ENCODE assay signal across 11 cellular contexts in genomic region chr5:172903790-172904189, GRCh38. TPM values are rescaled to one million over a fixed set of nuclear protein-coding genes. Genes with fewer than 3 reads are reported as not detected.
DNase-seq lines count a peak whose midpoint lies in the region; ATAC-seq and TF ChIP-seq lines count a peak whose summit lies in the region.
"Had no signal": no experiment of that assay in that cellular context is flagged by ENCODE, and none has a peak within 500 bp of the region (broad histone marks: within the 10 kb centered on the region; RNA-seq: fewer than 3 reads in every experiment).

No MANE protein-coding gene starts in this region.

- H3K27me3 ChIP-seq in liver (ENCODE audit: control insufficient read depth in 4 of 4, insufficient read depth in 4 of 4, low read length in 3 of 4) (no peaks in the 10 kb centered on the region), transverse colon (no peaks in the 10 kb centered on the region)
- H3K27me3 ChIP-seq: neutrophil had no signal

- H3K36me3 Mint-ChIP-seq in brain (peaks cover 24% of the 10 kb centered on the region), natural killer cell (no peaks in the 10 kb centered on the region)

- H3K27me3 Mint-ChIP-seq in brain: peaks cover 3% of the 10 kb centered on the region
- no peaks in the 10 kb centered on the region for H3K27me3 Mint-ChIP-seq in natural killer cell (ENCODE audit: low read depth in 2 of 2)
- H3K27me3 Mint-ChIP-seq: activated CD4-positive, alpha-beta T cell treated with anti-CD3 and anti-CD28 coated beads, Interleukin-2, amount 10 ng/mL, durations not matched to agents 7 days and 5 days had no signal

- in situ Hi-C loops in transverse colon (cut with MboI; ENCODE audit: low pct_ligation_motif_present in 1 of 4, low pct_unique_long_range_greater_than_20kb in 1 of 4, low sequenced_read_pairs in 3 of 4): loop anchor here in 1 of 4 donors (10.0 kb wide), 1 partner anchor 49 kb away; no protein-coding TSS in a partner anchor

- H3K36me3 ChIP-seq in liver (ENCODE audit: control insufficient read depth in 4 of 4, insufficient read depth in 3 of 4, low read depth in 1 of 4, low read length in 3 of 4): peaks cover 0 to under 1% (median 0%) of the 10 kb centered on the region in 4 donors
- no peaks in the 10 kb centered on the region for H3K36me3 ChIP-seq in transverse colon

- TF ChIP-seq POLR2A in transverse colon (IDR thresholded peaks at IDR 0.05): no peak

- no peak overlapping the region for H3K4me3 Mint-ChIP-seq in brain
- no peak overlapping the region for H3K4me3 Mint-ChIP-seq in natural killer cell
- H3K4me3 Mint-ChIP-seq: activated CD4-positive, alpha-beta T cell treated with anti-CD3 and anti-CD28 coated beads, Interleukin-2, amount 10 ng/mL, durations not matched to agents 7 days and 5 days had no signal

- H3K27ac Mint-ChIP-seq in brain (peak overlapping the region; percentile 16 to 88 (median 68)), natural killer cell (peak overlapping the region in 1 of 2 donors; percentile 3)
- H3K27ac Mint-ChIP-seq: activated CD4-positive, alpha-beta T cell treated with anti-CD3 and anti-CD28 coated beads, Interleukin-2, amount 10 ng/mL, durations not matched to agents 7 days and 5 days had no signal

- peaks cover 41% of the 10 kb centered on the region for H3K4me1 Mint-ChIP-seq in brain
- H3K4me1 Mint-ChIP-seq in natural killer cell: peaks cover 6 to 11% of the 10 kb centered on the region in 2 donors
- H3K4me1 Mint-ChIP-seq: activated CD4-positive, alpha-beta T cell treated with anti-CD3 and anti-CD28 coated beads, Interleukin-2, amount 10 ng/mL, durations not matched to agents 7 days and 5 days had no signal

- H3K9me3 Mint-ChIP-seq in brain (peaks cover 0 to 3% (median 0%) of the 10 kb centered on the region in 5 experiments), natural killer cell (no peaks in the 10 kb centered on the region)
- H3K9me3 Mint-ChIP-seq: activated CD4-positive, alpha-beta T cell treated with anti-CD3 and anti-CD28 coated beads, Interleukin-2, amount 10 ng/mL, durations not matched to agents 7 days and 5 days had no signal

- TF ChIP-seq EP300 in transverse colon (IDR thresholded peaks at IDR 0.05; ENCODE audit: low read depth): no peak

- H3K4me3 ChIP-seq in liver (ENCODE audit: low read depth in 1 of 3, low read length in 3 of 3) (no peak overlapping the region), transverse colon (no peak overlapping the region)

- TF ChIP-seq CTCF in brain (conservative IDR thresholded peaks at IDR 0.05) (no peak), liver (IDR thresholded peaks at IDR 0.05; ENCODE audit: low read depth, low read length, missing input control) (no peak), transverse colon (IDR thresholded peaks at IDR 0.05) (no peak), natural killer cell (IDR thresholded peaks at IDR 0.05) (no peak)

- peak overlapping the region; percentile 32 to 48 for H3K9ac ChIP-seq in liver (ENCODE audit: low read depth in 1 of 2, low read length in 2 of 2)

- DNase-seq in DMS153 (lab: John Stamatoyannopoulos, UW) (peak; percentile 15), DMS153 treated with DMSO at 0.1 percent for 48 hours (lab: John Stamatoyannopoulos, UW; ENCODE audit: unreplicated experiment) (no peak), transverse colon (peak; percentile 75), NCI-H82 (lab: John Stamatoyannopoulos, UW) (no peak), natural killer cell (no peak)
- no peak for DNase-seq in stimulated activated CD4-positive, alpha-beta T cell treated with anti-CD3 and anti-CD28 coated beads, Interleukin-2, amount 100 ng/mL, for 24 hours
- DNase-seq: activated CD4-positive, alpha-beta T cell treated with anti-CD3 and anti-CD28 coated beads, Interleukin-2, amount 10 ng/mL, durations not matched to agents 7 days and 5 days; AML-193 had no signal

- peak in 1 of 2 donors; percentile 41 for TF ChIP-seq RAD21 in liver (IDR thresholded peaks at IDR 0.05)

- H3K9me3 ChIP-seq in liver (ENCODE audit: control insufficient read depth in 4 of 4, low read length in 3 of 4) (no peaks in the 10 kb centered on the region), transverse colon (no peaks in the 10 kb centered on the region)
- H3K9me3 ChIP-seq: neutrophil had no signal

- ATAC-seq in natural killer cell: no peak

- H3K4me1 ChIP-seq in liver (ENCODE audit: control insufficient read depth in 4 of 4, insufficient read depth in 4 of 4, low read length in 3 of 4) (peaks cover 26 to 66% (median 47%) of the 10 kb centered on the region in 4 donors), transverse colon (peaks cover 34 to 52% (median 42%) of the 10 kb centered on the region in 4 donors)

- intact Hi-C loops in transverse colon (cut with DNase I; ENCODE audit: low total_unique reads) (loop anchor here (2.0 kb wide), 2 partner anchors 55 to 137 kb away; partner anchors contain the start of gene RPL26L1), natural killer cell (cut with micrococcal nuclease) (no loop called here)

- 46% methylated on average over 4 of the region's 4 CpGs for WGBS in liver
- 40 to 48% methylated on average over 1 to 4 of the region's 4 CpGs for WGBS in transverse colon (ENCODE audit: low coverage in 1 of 2), 2 donors

- H3K27ac ChIP-seq in liver (ENCODE audit: low read depth in 1 of 2, low read length in 2 of 2) (peak overlapping the region; percentile 87 to 96), transverse colon (peak overlapping the region; percentile 87 to 95 (median 94))
- H3K27ac ChIP-seq: neutrophil had no signal

TF ChIP-seq in liver, 16 proteins besides CTCF, POLR2A, EP300 and RAD21:
- TF ChIP-seq HNF4G (IDR thresholded peaks at IDR 0.05) (peak; percentile 14), HNF4A (conservative IDR thresholded peaks at IDR 0.05) (peak in 1 of 2 donors; percentile 13), NR2F2 (IDR thresholded peaks at IDR 0.05) (no peak), YY1 (IDR thresholded peaks at IDR 0.05) (no peak), SP1 (IDR thresholded peaks at IDR 0.05) (no peak), REST (IDR thresholded peaks at IDR 0.05) (no peak), RXRA (IDR thresholded peaks at IDR 0.05) (peak in 1 of 2 donors; percentile 53), FOXA1 (IDR thresholded peaks at IDR 0.05) (no peak)
- TF ChIP-seq, protein P1, sequence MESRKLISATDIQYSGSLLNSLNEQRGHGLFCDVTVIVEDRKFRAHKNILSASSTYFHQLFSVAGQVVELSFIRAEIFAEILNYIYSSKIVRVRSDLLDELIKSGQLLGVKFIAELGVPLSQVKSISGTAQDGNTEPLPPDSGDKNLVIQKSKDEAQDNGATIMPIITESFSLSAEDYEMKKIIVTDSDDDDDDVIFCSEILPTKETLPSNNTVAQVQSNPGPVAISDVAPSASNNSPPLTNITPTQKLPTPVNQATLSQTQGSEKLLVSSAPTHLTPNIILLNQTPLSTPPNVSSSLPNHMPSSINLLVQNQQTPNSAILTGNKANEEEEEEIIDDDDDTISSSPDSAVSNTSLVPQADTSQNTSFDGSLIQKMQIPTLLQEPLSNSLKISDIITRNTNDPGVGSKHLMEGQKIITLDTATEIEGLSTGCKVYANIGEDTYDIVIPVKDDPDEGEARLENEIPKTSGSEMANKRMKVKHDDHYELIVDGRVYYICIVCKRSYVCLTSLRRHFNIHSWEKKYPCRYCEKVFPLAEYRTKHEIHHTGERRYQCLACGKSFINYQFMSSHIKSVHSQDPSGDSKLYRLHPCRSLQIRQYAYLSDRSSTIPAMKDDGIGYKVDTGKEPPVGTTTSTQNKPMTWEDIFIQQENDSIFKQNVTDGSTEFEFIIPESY (IDR thresholded peaks at IDR 0.05): no peak
TF ChIP-seq in liver: peak in this region for 3.

RNA-seq across cellular contexts. Expression of gene RPL26L1, which starts 55.4 kb away (rescaled TPM):
- 60.3 TPM for polyA plus RNA-seq in brain (ENCODE audit: insufficient read depth, low read depth, low replicate concordance)
- 10 to 100 TPM; 11.6 to 14.6 TPM for total RNA-seq in liver
- 10 to 100 TPM; 41.0 to 52.2 TPM for polyA plus RNA-seq in liver
- total RNA-seq in transverse colon: 10 to 100 TPM in 2 of 4 donors, 1 to 10 TPM in 1, not detected in 1; 1.6 to 22.3 (median 19.5) TPM
- 10 to 100 TPM; 11.2 to 12.4 (median 12.1) TPM for total RNA-seq in natural killer cell

Comparison
In these comparisons a context has a peak if more than half of its experiments do, and no peak if none do; other contexts are left out.
1. DNase-seq: peak in DMS153 (single experiment) and transverse colon (single experiment); none in DMS153 treated with DMSO at 0.1 percent for 48 hours (single experiment), NCI-H82 (single experiment), natural killer cell (single experiment) and stimulated activated CD4-positive, alpha-beta T cell treated with anti-CD3 and anti-CD28 coated beads, Interleukin-2, amount 100 ng/mL, for 24 hours (0 of 2).